ENCODE assay signal across 21 cellular contexts in genomic region chr1:244056602-244057001, GRCh38. TPM values are rescaled to one million over a fixed set of nuclear protein-coding genes. Genes with fewer than 3 reads are reported as not detected.
DNase-seq lines count a peak whose midpoint lies in the region; ATAC-seq, FAIRE-seq and TF ChIP-seq lines count a peak whose summit lies in the region.
"Had no signal": no experiment of that assay in that cellular context is flagged by ENCODE, and none has a peak within 500 bp of the region (broad histone marks: within the 10 kb centered on the region; RNA-seq: fewer than 3 reads in every experiment).

No MANE protein-coding gene starts in this region.

- H3K9me3 Mint-ChIP-seq in GM23338: no peaks in the 10 kb centered on the region
- H3K9me3 Mint-ChIP-seq: activated CD4-positive, alpha-beta memory T cell treated with anti-CD3 and anti-CD28 coated beads, Interleukin-2, amount 10 ng/mL, durations not matched to agents 7 days and 5 days had no signal

- H3K56ac ChIP-seq in H1 (replicated peaks; ENCODE audit: insufficient read length, low read depth, low read length): no peak overlapping the region

- H2AFZ ChIP-seq in GM23338 (no peak overlapping the region), H1 (ENCODE audit: low read length) (no peak overlapping the region), neuron (ENCODE audit: low read depth, low read length) (no peak overlapping the region)
- H2AFZ ChIP-seq: hepatocyte had no signal

- H4K20me1 ChIP-seq in GM23338 (replicated peaks; ENCODE audit: insufficient read depth) (0 out of 2 replicates have a peak, but pooled peaks cover 8% of the 10 kb centered on the region), H1 (replicated peaks in 1 of 2; ENCODE audit: control insufficient read depth in 1 of 2, insufficient read depth in 2 of 2, low read length in 2 of 2) (peaks cover 8 to 10% of the 10 kb centered on the region in 2 experiments)

- peaks cover 33% of the 10 kb centered on the region for H3K79me2 ChIP-seq in GM23338 (replicated peaks; ENCODE audit: insufficient read depth)
- peaks cover 0 to 27% of the 10 kb centered on the region in 2 experiments; a peak in 2 of 4 replicates for H3K79me2 ChIP-seq in H1 (ENCODE audit: control insufficient read depth in 1 of 2, insufficient read depth in 2 of 2, low read length in 2 of 2)

- H3K4me2 ChIP-seq in GM23338 (peak overlapping the region; percentile 41; the same call in 1 of the 2 replicates), H1 (ENCODE audit: insufficient read depth in 1 of 2, low read depth in 2 of 2, low read length in 2 of 2) (no peak overlapping the region)
- H3K4me2 ChIP-seq: hepatocyte had no signal

- H3K9me3 ChIP-seq in H1 (ENCODE audit: insufficient read depth in 2 of 2, low read depth in 1 of 2, low read length in 1 of 2) (no peaks in the 10 kb centered on the region), neuron (ENCODE audit: low read length) (no peaks in the 10 kb centered on the region)
- H3K9me3 ChIP-seq: stomach, tibial nerve had no signal

- intact Hi-C loops in sciatic nerve (cut with DNase I): no loop called here

- TF ChIP-seq RAD21 in H1 (IDR thresholded peaks at IDR 0.05 in 1 of 2, conservative IDR thresholded peaks at IDR 0.05 in 1 of 2; ENCODE audit: low read depth in 2 of 2, low read length in 2 of 2): no peak

- no peak overlapping the region for H4K91ac ChIP-seq in H1 (replicated peaks; ENCODE audit: insufficient read length, low read length)

- H3K23ac ChIP-seq in H1 (ENCODE audit: insufficient read length): no peak overlapping the region

- no peak for TF ChIP-seq EP300 in H1 (IDR thresholded peaks at IDR 0.05; ENCODE audit: borderline replicate concordance in 1 of 2, low read depth in 2 of 2, low read length in 2 of 2)

- peaks cover 2% of the 10 kb centered on the region; the same call in 1 of the 2 replicates for H3K79me1 ChIP-seq in H1 (ENCODE audit: low read depth, low read length)

- no peaks in the 10 kb centered on the region for H3F3A ChIP-seq in GM23338 (replicated peaks; ENCODE audit: low read depth)

- no peak overlapping the region for H4K5ac ChIP-seq in H1 (ENCODE audit: insufficient read length, low read depth, low read length)

- FAIRE-seq in H1 (lab: Jason Lieb, UNC): no peak

- no peak; the same call in 2 of the 3 replicates for ATAC-seq in GM23338
- no peak for ATAC-seq in GM18907 (IDR thresholded peaks at IDR 0.05; ENCODE audit: unreplicated experiment)
- ATAC-seq in sciatic nerve: no peak
- no peak for ATAC-seq in GM21515 (IDR thresholded peaks at IDR 0.05; ENCODE audit: unreplicated experiment)

- H3K4me1 Mint-ChIP-seq in GM23338: peaks cover 12% of the 10 kb centered on the region; the same call in 2 of the 3 replicates

- H2BK20ac ChIP-seq in H1 (ENCODE audit: low read length): no peak overlapping the region

- H3K4me1 ChIP-seq in GM23338 (ENCODE audit: insufficient read depth) (peaks cover 25% of the 10 kb centered on the region), H1 (replicated peaks in 1 of 4; ENCODE audit: control insufficient read depth in 3 of 4, insufficient read depth in 4 of 4, low read length in 3 of 4) (peaks cover 0 to 3% (median 0%) of the 10 kb centered on the region in 4 experiments; a peak in 2 of 7 replicates), neuron (ENCODE audit: insufficient read depth, low read length) (peaks cover 59% of the 10 kb centered on the region)

- no peak overlapping the region for H2AK5ac ChIP-seq in H1 (ENCODE audit: low read depth, low read length)

- H2BK120ac ChIP-seq in H1 (replicated peaks; ENCODE audit: low read depth, low read length): no peak overlapping the region

- H3K14ac ChIP-seq in H1 (ENCODE audit: insufficient read length): no peak overlapping the region

- H2BK15ac ChIP-seq in H1 (ENCODE audit: low read length): no peak overlapping the region

- H3K23me2 ChIP-seq in H1 (ENCODE audit: low read depth, low read length): no peaks in the 10 kb centered on the region

- H3K36me3 Mint-ChIP-seq in GM23338 (ENCODE audit: low read depth): peaks cover 4% of the 10 kb centered on the region; the same call in 2 of the 3 replicates

- H3K18ac ChIP-seq in H1 (ENCODE audit: extremely low read depth, low read length): no peak overlapping the region

- no peak overlapping the region for H3K27ac ChIP-seq in GM23338 (ENCODE audit: low read depth)
- H3K27ac ChIP-seq in H1 (ENCODE audit: low read depth, low read length): no peak overlapping the region
- H3K27ac ChIP-seq: cardiac muscle cell, hepatocyte, tibial nerve had no signal

- TF ChIP-seq CTCF in GM23338 (conservative IDR thresholded peaks at IDR 0.05; ENCODE audit: low read depth in 2 of 2) (no peak), H1 (IDR thresholded peaks at IDR 0.05; ENCODE audit: control extremely low read depth in 1 of 3, insufficient read depth in 1 of 3, low read depth in 1 of 3, low read length in 3 of 3) (no peak)

- H4K8ac ChIP-seq in H1 (ENCODE audit: extremely low read depth, insufficient read depth, low read length): peak overlapping the region; percentile 57; the same call in 1 of the 2 replicates

- DNase-seq in GM23338 (ENCODE audit: low spot score) (no peak), RPMI7951 (ENCODE audit: low read depth) (peak; percentile 26), H1 (ENCODE audit: low read depth in 1 of 2, low spot score in 2 of 2) (no peak), NCI-H69 (lab: John Stamatoyannopoulos, UW) (no peak), sciatic nerve (ENCODE audit: low spot score) (no peak)
- DNase-seq: activated CD4-positive, alpha-beta memory T cell treated with anti-CD3 and anti-CD28 coated beads, Interleukin-2, amount 10 ng/mL, durations not matched to agents 7 days and 5 days; COR-L47; foreskin fibroblast; Karpas-422; NCI-H1105; NCI-H2029 treated with DMSO at 0.1 percent for 48 hours; NCI-H510A; retina; stomach; T-helper 9 cell had no signal

- peaks cover 6% of the 10 kb centered on the region for H3K27me3 Mint-ChIP-seq in GM23338 (ENCODE audit: insufficient read depth, low read depth, poor library complexity)

- POLR2A ChIA-PET in H1 (lab: Charles Lee; ENCODE audit: partially characterized antibody): interaction anchor here (0.6 kb wide), 1 partner anchor 78 kb away, joined by 3 read pairs; no protein-coding TSS in a partner anchor

- H3K27ac Mint-ChIP-seq in GM23338: no peak overlapping the region
- H3K27ac Mint-ChIP-seq: activated CD4-positive, alpha-beta memory T cell treated with anti-CD3 and anti-CD28 coated beads, Interleukin-2, amount 10 ng/mL, durations not matched to agents 7 days and 5 days had no signal

- no peak overlapping the region for H3K4me3 ChIP-seq in GM23338
- H3K4me3 ChIP-seq in H1 (ENCODE audit: extremely low read depth in 1 of 4, insufficient read depth in 2 of 4, low read depth in 3 of 4, low read length in 4 of 4): no peak overlapping the region
- peak overlapping the region; percentile 48 for H3K4me3 ChIP-seq in neuron (ENCODE audit: low read length)
- H3K4me3 ChIP-seq: cardiac muscle cell, hepatocyte, stomach, tibial nerve had no signal

- WGBS in H1 (ENCODE audit: extremely low coverage in 1 of 2, insufficient coverage in 1 of 2, insufficient read length in 1 of 2, insufficient replicate concordance in 2 of 2, low coverage in 1 of 2, low lambda C conversion rate in 2 of 2, missing lambda C conversion rate in 1 of 2), 2 experiments: 83% methylated on average over 5 of the region's 5 CpGs; no CpG with 5 or more reads in 1 of the 2 experiments

- TF ChIP-seq POLR2A in H1 (IDR thresholded peaks at IDR 0.05; ENCODE audit: control extremely low read depth in 1 of 2, low read depth in 2 of 2, low read length in 2 of 2): no peak

- H3K4ac ChIP-seq in H1 (replicated peaks; ENCODE audit: insufficient read length, low read depth, low read length): no peak overlapping the region

- no peaks in the 10 kb centered on the region for H3K9me2 ChIP-seq in GM23338 (ENCODE audit: insufficient read depth)

- H3K4me3 Mint-ChIP-seq in GM23338: no peak overlapping the region
- H3K4me3 Mint-ChIP-seq: activated CD4-positive, alpha-beta memory T cell treated with anti-CD3 and anti-CD28 coated beads, Interleukin-2, amount 10 ng/mL, durations not matched to agents 7 days and 5 days had no signal

- H3K27me3 ChIP-seq in GM23338 (ENCODE audit: insufficient read depth): no peaks in the 10 kb centered on the region
- H3K27me3 ChIP-seq in H1 (replicated peaks in 1 of 4; ENCODE audit: control insufficient read depth in 3 of 4, extremely low read depth in 1 of 4, insufficient read depth in 3 of 4, low read length in 3 of 4): no peaks in the 10 kb centered on the region
- H3K27me3 ChIP-seq in neuron (ENCODE audit: insufficient read depth, low read length): no peaks in the 10 kb centered on the region
- H3K27me3 ChIP-seq: cardiac muscle cell, hepatocyte, stomach, tibial nerve had no signal

- H3K9ac ChIP-seq in H1 (replicated peaks in 1 of 4; ENCODE audit: extremely low read depth in 1 of 4, low read depth in 3 of 4, low read length in 3 of 4): no peak overlapping the region

- H2BK12ac ChIP-seq in H1 (ENCODE audit: low read depth, low read length): no peak overlapping the region

- CTCF ChIA-PET in H1 (lab: Charles Lee; ENCODE audit: partially characterized antibody): interaction anchor here (1.1 kb wide), 1 partner anchor 217 kb away, joined by 3 read pairs; no protein-coding TSS in a partner anchor

- no peaks in the 10 kb centered on the region for H3K36me3 ChIP-seq in GM23338 (ENCODE audit: insufficient read depth)
- H3K36me3 ChIP-seq in H1 (ENCODE audit: control insufficient read depth in 2 of 4, insufficient read depth in 4 of 4, low read length in 3 of 4): peaks cover 3 to 19% (median 12%) of the 10 kb centered on the region in 4 experiments; a peak in 6 of 8 replicates
- H3K36me3 ChIP-seq in neuron (ENCODE audit: insufficient read depth, low read length): peaks cover 34% of the 10 kb centered on the region

- H2BK5ac ChIP-seq in H1 (ENCODE audit: low read depth, low read length): no peak overlapping the region

TF ChIP-seq in GM23338, 12 proteins besides CTCF, POLR2A, EP300 and RAD21 (continues in another document):
- TF ChIP-seq JUNB (IDR thresholded peaks at IDR 0.05; ENCODE audit: unreplicated experiment) (no peak), STAT1 (IDR thresholded peaks at IDR 0.05; ENCODE audit: unreplicated experiment) (no peak)

TF ChIP-seq in H1, 55 proteins besides CTCF, POLR2A, EP300 and RAD21 (continues in another document):
- no peak for TF ChIP-seq POU5F1 (IDR thresholded peaks at IDR 0.05; ENCODE audit: low read depth, low read length)

RNA-seq across cellular contexts. Expression of gene ZBTB18, which starts 5.5 kb away (rescaled TPM):
- 12.2 and 16.5 TPM in 2 replicates for total RNA-seq in GM23338 (2014; rRNA removed; shearing (Covaris generic))
- polyA plus RNA-seq in GM23338 (2016; fragmentation: Nextera tagmentation; extraction: Ambion mirVana) (5.5 and 6.7 TPM in 2 replicates), H1 (2011; rRNA removed) (8.2 and 8.5 TPM in 2 replicates)
- 13.6 and 16.5 TPM in 2 replicates for total RNA-seq in RPMI7951 (2014; rRNA removed; shearing (Covaris generic))
- 14.0 and 14.4 TPM in 2 replicates for total RNA-seq in H1 (2021; fragmentation: NEBNext Ultra II Directional; extraction: Animal tissue kit (Norgen Biotek cat#: 25700))
- polyA plus RNA-seq in H1 (2011; cell fraction: cytosol; rRNA removed): 8.6 TPM
- 17.3 TPM for polyA plus RNA-seq in H1 (2011; cell fraction: nucleus; rRNA removed)
- 7.3 to 9.6 TPM (median 8.3 TPM) in 4 replicates for polyA plus RNA-seq in H1 (2012, experiment 1 of 2)
- 2.0 TPM for polyA plus RNA-seq in H1 (2012, experiment 2 of 2)
- 7.5 TPM for polyA plus RNA-seq in H1 (2013, experiment 1 of 2)
- 7.2 TPM for polyA plus RNA-seq in H1 (2013, experiment 2 of 2)
- polyA minus RNA-seq in H1 (2011; rRNA and poly(A)+ RNA removed): 14.2 and 15.0 TPM in 2 replicates
- 11.5 TPM for polyA minus RNA-seq in H1 (2011; cell fraction: cytosol; rRNA and poly(A)+ RNA removed)
- polyA minus RNA-seq in H1 (2011; cell fraction: nucleus; rRNA and poly(A)+ RNA removed): 8.1 TPM
- total RNA-seq in sciatic nerve: 13.4 TPM
